9 cellular contexts compared by ENCODE assay signal in the genomic region with DNA sequence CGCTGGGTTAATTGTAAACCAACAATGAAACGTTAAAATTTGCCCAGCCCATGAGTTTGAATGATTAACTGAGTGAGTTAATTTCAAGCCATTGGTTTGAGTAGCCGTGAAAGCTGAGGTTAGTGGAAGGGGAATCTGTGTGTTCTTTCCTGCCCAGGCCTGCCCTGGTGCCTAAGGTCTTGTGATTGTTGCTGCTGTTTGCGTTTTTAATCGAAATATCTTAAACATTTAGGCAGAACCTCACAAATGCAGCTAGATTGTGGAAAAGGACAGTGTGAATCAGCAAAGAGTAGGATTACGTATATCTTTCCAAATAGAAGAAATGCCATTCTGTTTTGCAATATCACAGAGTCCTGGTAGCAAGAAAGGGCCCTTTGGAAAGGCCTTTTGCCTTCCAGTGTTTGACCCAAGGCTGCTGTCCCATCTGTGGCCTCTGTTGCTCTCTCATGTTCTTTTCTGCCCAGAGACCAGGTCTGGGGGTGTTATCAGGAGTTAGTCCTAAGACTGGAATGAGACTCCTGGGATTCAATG.
DNase-seq lines count a peak whose midpoint lies in the region; ATAC-seq and TF ChIP-seq lines count a peak whose summit lies in the region.
"Had no signal": no experiment of that assay in that cellular context is flagged by ENCODE, and none has a peak within 500 bp of the region (broad histone marks: within the 10 kb centered on the region; RNA-seq: fewer than 3 reads in every experiment).

No MANE protein-coding gene starts in this region.

- intact Hi-C loops in thyroid gland (cut with DNase I) = no loop called here

- 87 to 88% methylated on average over 6 of the region's 6 CpGs for WGBS in thyroid gland, 2 donors

- H3K4me1 ChIP-seq in thyroid gland = peaks cover 41 to 58% of the 10 kb centered on the region in 2 donors

- in situ Hi-C loops in KBM-7 (cut with MboI; ENCODE audit: low pct_unique_long_range_greater_than_20kb, low sequenced_read_pairs) = no loop called here

- no peaks in the 10 kb centered on the region for H3K27me3 ChIP-seq in thyroid gland
- H3K27me3 ChIP-seq: BLaER1 treated with 17β-estradiol and CSF1 and Interleukin-3, amounts not matched to agents 10 nM and 100 nM had no signal

- TF ChIP-seq CTCF in fibroblast of the aortic adventitia (IDR thresholded peaks at IDR 0.05; ENCODE audit: insufficient read depth, low read length) = no peak
- no peak for TF ChIP-seq CTCF in thyroid gland (IDR thresholded peaks at IDR 0.05)

- H3K36me3 ChIP-seq in thyroid gland = no peaks in the 10 kb centered on the region

- peak overlapping the region in 2 of 3 donors; percentile 20 to 47 for H3K27ac ChIP-seq in thyroid gland

- TF ChIP-seq POLR2A in thyroid gland (IDR thresholded peaks at IDR 0.05) = no peak

- no peaks in the 10 kb centered on the region for H3K9me3 ChIP-seq in thyroid gland

- no peak for ATAC-seq in GM21526 (IDR thresholded peaks at IDR 0.05; ENCODE audit: low FRiP score, unreplicated experiment)

- H3K4me3 ChIP-seq in fibroblast of the aortic adventitia (ENCODE audit: low read depth, low read length) = no peak overlapping the region
- no peak overlapping the region for H3K4me3 ChIP-seq in thyroid gland (replicated peaks in 1 of 3)
- H3K4me3 ChIP-seq: BLaER1 treated with 17β-estradiol and CSF1 and Interleukin-3, amounts not matched to agents 10 nM and 100 nM had no signal

- DNase-seq in NCI-H2171 treated with DMSO at 0.1 percent for 48 hours (lab: John Stamatoyannopoulos, UW) = peak; percentile 24
- no peak for DNase-seq in NCI-H2171 (lab: John Stamatoyannopoulos, UW)
- DNase-seq in LHCN-M2 (ENCODE audit: low read depth) = peak; percentile 71
- DNase-seq in fibroblast of the aortic adventitia (ENCODE audit: low read depth) = peak; percentile 60
- no peak for DNase-seq in thyroid gland
- DNase-seq in KBM-7 = no peak
- DNase-seq in stimulated activated naive CD4-positive, alpha-beta T cell treated with Interleukin-2 at 50 U/mL for 16 hours (lab: John Stamatoyannopoulos, UW) = no peak

Comparison
In these comparisons a context has a peak if more than half of its experiments do, and no peak if none do; other contexts are left out.
1. DNase-seq: peak in NCI-H2171 treated with DMSO at 0.1 percent for 48 hours (single experiment), LHCN-M2 (single experiment) and fibroblast of the aortic adventitia (single experiment); none in NCI-H2171 (single experiment), thyroid gland (0 of 2), KBM-7 (single experiment) and stimulated activated naive CD4-positive, alpha-beta T cell treated with Interleukin-2 at 50 U/mL for 16 hours (single experiment).